Comparison of ENCODE assay signal across 18 cellular contexts in genomic region chr4:95220205-95221175, GRCh38.
"Had no signal": no experiment of that assay in that cellular context is flagged by ENCODE, and none has a peak within 500 bp of the region (broad histone marks: within the 10 kb centered on the region; RNA-seq: fewer than 3 reads in every experiment).

No MANE protein-coding gene starts in this region.

- ATAC-seq: activated CD4-positive, CD25-positive, alpha-beta regulatory T cell treated with anti-CD3 and anti-CD28 coated beads, Interleukin-2, amount 50 U/mL, for 24 hours; activated T-cell treated with anti-CD3 and anti-CD28 coated beads, Interleukin-2, amount 50 U/mL, for 72 hours; heart right ventricle; lower lobe of right lung; T-cell had no signal

- H3K36me3 ChIP-seq: lower lobe of right lung had no signal

- H3K4me3 ChIP-seq: heart right ventricle, lower lobe of right lung, tibial artery had no signal

- H3K4me1 ChIP-seq: lower lobe of right lung had no signal

- H3K27ac ChIP-seq: heart right ventricle, lower lobe of right lung, tibial artery, VCaP had no signal

- H3K9me3 ChIP-seq: heart right ventricle, lower lobe of right lung, tibial artery had no signal

- DNase-seq: activated CD4-positive, alpha-beta memory T cell treated with anti-CD3 and anti-CD28 coated beads, Interleukin-2, amount 10 ng/mL, durations not matched to agents 7 days and 5 days; activated CD4-positive, alpha-beta T cell treated with anti-CD3 and anti-CD28 coated beads, Interleukin-2, amount 10 ng/mL, durations not matched to agents 24 days and 14 days; activated effector memory CD4-positive, alpha-beta T cell treated with anti-CD3 and anti-CD28 coated beads, Interleukin-2, amount 50 U/mL, for 16 hours; activated naive CD4-positive, alpha-beta T cell treated with anti-CD3 and anti-CD28 coated beads, Interleukin-2, amount 10 ng/mL, durations not matched to agents 7 days and 5 days; activated T-cell treated with anti-CD3 and anti-CD28 coated beads, Interleukin-2, amount 50 U/mL, for 72 hours; heart right ventricle; islet precursor cell; lower lobe of right lung; mesendoderm; naive B cell; occipital lobe; retina; stimulated activated CD4-positive, alpha-beta T cell treated with anti-CD3 and anti-CD28 coated beads, Interleukin-4, amount 100 ng/mL, for 24 hours; stimulated activated naive CD4-positive, alpha-beta T cell treated with Interleukin-2 at 50 U/mL for 16 hours; T-cell; tibial artery had no signal

- H3K27me3 ChIP-seq: heart right ventricle, tibial artery had no signal
